ENCODE assay signal across 8 cellular contexts in genomic region chr16:67028167-67028554, GRCh38. TPM values are rescaled to one million over a fixed set of nuclear protein-coding genes. Genes with fewer than 3 reads are reported as not detected.
DNase-seq lines count a peak whose midpoint lies in the region; FAIRE-seq and TF ChIP-seq lines count a peak whose summit lies in the region.

No MANE protein-coding gene starts in this region.

- peak overlapping the region; percentile 38 to 90 (median 88) for H3K4me3 ChIP-seq in keratinocyte (ENCODE audit: control insufficient read depth in 2 of 3, extremely low read depth in 1 of 3, insufficient read depth in 2 of 3, low read depth in 1 of 3, low read length in 3 of 3)

- no peak for TF ChIP-seq CTCF in keratinocyte (optimal IDR thresholded peaks at IDR 0.05 in 1 of 3, IDR thresholded peaks at IDR 0.05 in 1 of 3, conservative IDR thresholded peaks at IDR 0.05 in 1 of 3; ENCODE audit: extremely low read depth in 1 of 3, insufficient read depth in 2 of 3, low read length in 3 of 3)

- H4K20me1 ChIP-seq in keratinocyte (ENCODE audit: control insufficient read depth, extremely low read depth, insufficient read depth, low read length): no peaks in the 10 kb centered on the region

- peaks cover 38% of the 10 kb centered on the region for H3K4me1 Mint-ChIP-seq in activated naive CD8-positive, alpha-beta T cell treated with anti-CD3 and anti-CD28 coated beads for 36 hours

- peaks cover 35% of the 10 kb centered on the region for H3K79me2 ChIP-seq in keratinocyte (ENCODE audit: control insufficient read depth, insufficient read depth, low read length)

- H3K9ac ChIP-seq in keratinocyte (ENCODE audit: control insufficient read depth, extremely low read depth, insufficient read depth, low read length): peak overlapping the region; percentile 90

- H3K4me1 ChIP-seq in keratinocyte (ENCODE audit: control insufficient read depth, extremely low read depth, insufficient read depth, low read length): peaks cover 16% of the 10 kb centered on the region

- peak overlapping the region; percentile 89 for H3K4me3 Mint-ChIP-seq in activated naive CD8-positive, alpha-beta T cell treated with anti-CD3 and anti-CD28 coated beads for 36 hours

- dilution Hi-C loops in keratinocyte (cut with MboI; ENCODE audit: extremely low pct_ligation_motif_present, low sequenced_read_pairs): no loop called here

- no peaks in the 10 kb centered on the region for H3K27me3 ChIP-seq in keratinocyte (ENCODE audit: control insufficient read depth, extremely low read depth, insufficient read depth, low read length)

- no peaks in the 10 kb centered on the region for H3K9me3 ChIP-seq in keratinocyte (ENCODE audit: control insufficient read depth, low read depth, low read length)

- peak overlapping the region; percentile 91 for H3K27ac Mint-ChIP-seq in activated naive CD8-positive, alpha-beta T cell treated with anti-CD3 and anti-CD28 coated beads for 36 hours

- H3K27ac ChIP-seq in keratinocyte (ENCODE audit: control insufficient read depth, insufficient read depth, low read length) (peak overlapping the region; percentile 91), substantia nigra (ENCODE audit: low read depth, low read length, poor library complexity, severe bottlenecking) (peak overlapping the region; percentile 98)

- no peaks in the 10 kb centered on the region for H3K27me3 Mint-ChIP-seq in activated naive CD8-positive, alpha-beta T cell treated with anti-CD3 and anti-CD28 coated beads for 36 hours

- H3K9me1 ChIP-seq in keratinocyte (ENCODE audit: control insufficient read depth, extremely low read depth, insufficient read depth, low read length): peaks cover 2% of the 10 kb centered on the region

- in situ Hi-C loops in G401 (cut with HindIII; ENCODE audit: low sequenced_read_pairs): no loop called here

- H3K36me3 Mint-ChIP-seq in activated naive CD8-positive, alpha-beta T cell treated with anti-CD3 and anti-CD28 coated beads for 36 hours: peaks cover 25% of the 10 kb centered on the region

- H3K4me2 ChIP-seq in keratinocyte (ENCODE audit: control insufficient read depth, extremely low read depth, insufficient read depth, low read depth, low read length): peak overlapping the region; percentile 100

- H3K9me3 Mint-ChIP-seq in activated naive CD8-positive, alpha-beta T cell treated with anti-CD3 and anti-CD28 coated beads for 36 hours: no peaks in the 10 kb centered on the region

- DNase-seq in NOMO-1 treated with DMSO at 0.1 percent for 48 hours (lab: John Stamatoyannopoulos, UW; ENCODE audit: unreplicated experiment) (peak; percentile 32), NOMO-1 treated with dmso at 0.1 percent for 144 hours (lab: John Stamatoyannopoulos, UW; ENCODE audit: unreplicated experiment) (no peak), keratinocyte (ENCODE audit: low read depth, low spot score) (no peak), substantia nigra (lab: John Stamatoyannopoulos, UW) (no peak), G401 (ENCODE audit: low spot score) (no peak), NCI-H128 (lab: John Stamatoyannopoulos, UW; ENCODE audit: unreplicated experiment) (no peak)
- DNase-seq in activated naive CD8-positive, alpha-beta T cell treated with anti-CD3 and anti-CD28 coated beads for 36 hours: no peak
- DNase-seq in central memory CD4-positive, alpha-beta T cell: no peak

- peak overlapping the region; percentile 98 for H2AFZ ChIP-seq in keratinocyte (ENCODE audit: control insufficient read depth, low read length)

- FAIRE-seq in keratinocyte (lab: Jason Lieb, UNC): no peak

- H3K36me3 ChIP-seq in keratinocyte (ENCODE audit: control insufficient read depth in 2 of 2, extremely low read depth in 1 of 2, insufficient read depth in 2 of 2, low read length in 2 of 2): peaks cover 0 to 13% of the 10 kb centered on the region in 2 experiments

RNA-seq across cellular contexts. Expression of gene CBFB, which starts 0.8 kb away (rescaled TPM):
- 100 to 1,000 TPM; 110 to 114 TPM for total RNA-seq in activated naive CD8-positive, alpha-beta T cell treated with anti-CD3 and anti-CD28 coated beads for 36 hours
- polyA plus RNA-seq in keratinocyte: 18.0 to 55.9 TPM (median 39.7 TPM) in 3 replicates
- polyA plus RNA-seq in keratinocyte (2011; ENCODE audit: low read depth): 72.1 TPM
- polyA plus RNA-seq in keratinocyte (2011; cell fraction: cytosol; rRNA removed): 28.7 and 32.0 TPM in 2 replicates
- polyA plus RNA-seq in keratinocyte (2011; cell fraction: nucleus; rRNA removed): 19.3 and 37.5 TPM in 2 replicates
- 33.0 and 36.9 TPM in 2 replicates for polyA plus RNA-seq in keratinocyte (2012; ENCODE audit: low replicate concordance)
- polyA minus RNA-seq in keratinocyte: 9.6 to 35.9 TPM (median 15.7 TPM) in 3 replicates
- polyA minus RNA-seq in keratinocyte (2011; cell fraction: cytosol; rRNA and poly(A)+ RNA removed): 22.8 TPM
- 11.6 and 20.8 TPM in 2 replicates for polyA minus RNA-seq in keratinocyte (2011; cell fraction: nucleus; rRNA and poly(A)+ RNA removed)
- 17.0 and 40.9 TPM in 2 replicates for total RNA-seq in G401 (2014; rRNA removed; shearing (Covaris generic))

RNA-seq across cellular contexts. Expression of gene CES4A, which starts 39.8 kb away (rescaled TPM):
- total RNA-seq in activated naive CD8-positive, alpha-beta T cell treated with anti-CD3 and anti-CD28 coated beads for 36 hours: 1 to 10 TPM; 3.5 to 4.6 TPM
- polyA plus RNA-seq in keratinocyte: 5.1 to 12.8 TPM (median 6.6 TPM) in 3 replicates
- polyA plus RNA-seq in keratinocyte (2011; ENCODE audit: low read depth): 3.3 TPM
- 3.6 and 3.9 TPM in 2 replicates for polyA plus RNA-seq in keratinocyte (2011; cell fraction: cytosol; rRNA removed)
- 48.3 and 56.6 TPM in 2 replicates for polyA plus RNA-seq in keratinocyte (2011; cell fraction: nucleus; rRNA removed)
- 2.9 and 6.8 TPM in 2 replicates for polyA plus RNA-seq in keratinocyte (2012; ENCODE audit: low replicate concordance)
- polyA minus RNA-seq in keratinocyte: 5.0 to 6.8 TPM (median 5.4 TPM) in 3 replicates
- not detected for polyA minus RNA-seq in keratinocyte (2011; cell fraction: cytosol; rRNA and poly(A)+ RNA removed)
- 2.8 and 4.2 TPM in 2 replicates for polyA minus RNA-seq in keratinocyte (2011; cell fraction: nucleus; rRNA and poly(A)+ RNA removed)
- total RNA-seq in G401 (2014; rRNA removed; shearing (Covaris generic)): 0.34 TPM in 1 of 2 replicates, not detected in the other
